In the genomic region with DNA sequence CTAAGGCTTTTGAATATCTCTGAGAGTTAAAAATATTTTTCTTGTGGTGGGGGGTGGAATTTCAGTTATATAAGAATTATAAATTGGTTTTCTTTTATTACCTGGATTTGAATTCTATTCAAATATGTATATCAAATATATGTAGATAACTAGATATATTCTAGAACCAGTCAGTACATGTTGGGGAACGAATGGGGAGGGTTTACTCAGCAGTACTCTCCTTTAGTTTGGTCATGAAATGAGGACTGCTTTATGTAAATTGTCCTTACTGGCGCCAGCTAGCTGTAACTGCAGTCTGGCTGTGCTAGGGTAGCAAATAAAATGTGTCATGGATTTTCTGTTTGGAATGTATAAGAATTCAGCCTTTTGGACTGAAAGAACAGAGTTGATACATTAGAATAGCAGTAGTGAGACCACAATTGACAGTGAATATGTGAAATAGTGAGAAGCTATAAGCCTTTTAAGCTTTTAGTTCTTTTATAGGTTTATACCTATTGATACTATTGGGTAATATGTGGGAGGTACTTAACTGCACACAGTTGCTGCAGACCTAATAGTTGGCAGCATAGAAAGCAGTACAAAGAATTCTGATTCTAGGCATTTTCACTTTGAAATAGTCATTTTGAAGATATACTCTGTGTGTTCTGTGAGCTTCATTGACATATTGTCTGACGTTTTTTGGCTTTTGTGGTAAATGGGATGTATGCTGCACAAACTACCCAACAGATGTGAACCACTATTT, we compare ENCODE assay signal across 8 cellular contexts. TPM values are rescaled to one million over a fixed set of nuclear protein-coding genes. Genes with fewer than 3 reads are reported as not detected.
DNase-seq lines count a peak whose midpoint lies in the region; ATAC-seq and TF ChIP-seq lines count a peak whose summit lies in the region.

No MANE protein-coding gene starts in this region.

- no peak overlapping the region for H3K18ac ChIP-seq in H9 (ENCODE audit: insufficient read length, low read depth, low read length)

- H3K79me2 ChIP-seq in H9 (ENCODE audit: insufficient read depth, low read length), result peaks cover 26% of the 10 kb centered on the region

- no peak overlapping the region for H3K14ac ChIP-seq in H9 (ENCODE audit: insufficient read depth, low read length)

- H3K27ac Mint-ChIP-seq in H9, result peak overlapping the region in 1 of 3 experiments; percentile 92; a peak in 2 of 7 replicates

- no peak overlapping the region for H4K8ac ChIP-seq in H9 (replicated peaks; ENCODE audit: insufficient read length, low read depth, low read length)

- H2AFZ ChIP-seq in H9 (ENCODE audit: low read length), result no peak overlapping the region

- peak in 1 of 2 donors; percentile 48 for TF ChIP-seq POLR2A in adrenal gland (IDR thresholded peaks at IDR 0.05)

- intact Hi-C loops in adrenal gland (cut with DNase I) (no loop called here), right cardiac atrium (cut with DNase I) (loop anchor here in 1 of 4 donors (10.0 kb wide), 1 partner anchor 140 kb away; no protein-coding TSS in a partner anchor)

- TF ChIP-seq CTCF in adrenal gland (IDR thresholded peaks at IDR 0.05) (peak in 5 of 6 experiments; percentile 6 to 54 (median 43)), retinal pigment epithelial cell (conservative IDR thresholded peaks at IDR 0.05; ENCODE audit: low read depth, low read length) (peak; percentile 8), H9 (conservative IDR thresholded peaks at IDR 0.05) (no peak; the same call in 2 of the 3 replicates)

- H3T11ph ChIP-seq in H9 (ENCODE audit: low read length), result no peak overlapping the region

- H3K4me1 ChIP-seq in adrenal gland (replicated peaks in 1 of 2) (peaks cover 31 to 70% of the 10 kb centered on the region in 2 donors), right cardiac atrium (ENCODE audit: control insufficient read depth, insufficient read depth, low read length) (peaks cover 1% of the 10 kb centered on the region), H9 (ENCODE audit: insufficient read depth, low read length) (peaks cover 5% of the 10 kb centered on the region; the same call in 1 of the 2 replicates)

- H3K9me3 Mint-ChIP-seq in H9, result peaks cover 4 to 6% of the 10 kb centered on the region in 2 experiments; a peak in 4 of 5 replicates

- H3K79me1 ChIP-seq in H9 (ENCODE audit: insufficient read depth, low read depth, low read length, poor library complexity, severe bottlenecking), result no peaks in the 10 kb centered on the region

- ATAC-seq in GM19395 (IDR thresholded peaks at IDR 0.05; ENCODE audit: unreplicated experiment) (peak; percentile 69), HG03432 (IDR thresholded peaks at IDR 0.05; ENCODE audit: unreplicated experiment) (peak; percentile 71), right cardiac atrium (peak; percentile 93 to 94)

- H3K27me3 ChIP-seq in adrenal gland, result no peaks in the 10 kb centered on the region
- no peaks in the 10 kb centered on the region for H3K27me3 ChIP-seq in right cardiac atrium (ENCODE audit: control insufficient read depth, insufficient read depth)
- no peaks in the 10 kb centered on the region for H3K27me3 ChIP-seq in H9 (ENCODE audit: insufficient read depth, low read length)

- no peaks in the 10 kb centered on the region for H3K23me2 ChIP-seq in H9 (ENCODE audit: insufficient read length, low read depth, low read length, poor library complexity, severe bottlenecking)

- H3K23ac ChIP-seq in H9 (ENCODE audit: insufficient read length, low read depth, low read length), result no peak overlapping the region

- peaks cover 74 to 75% of the 10 kb centered on the region in 2 experiments for H3K4me1 Mint-ChIP-seq in H9

- no peak overlapping the region for H3K4me2 ChIP-seq in H9 (ENCODE audit: insufficient read depth, insufficient read length, low read length)

- H2BK12ac ChIP-seq in H9 (ENCODE audit: insufficient read length, low read depth, low read length), result no peak overlapping the region

- no peaks in the 10 kb centered on the region for H4K20me1 ChIP-seq in H9 (ENCODE audit: control insufficient read depth, insufficient read depth, insufficient read length)

- H3K36me3 Mint-ChIP-seq in H9 (ENCODE audit: insufficient read depth in 1 of 3, low read depth in 3 of 3), result peaks cover 4 to 17% (median 10%) of the 10 kb centered on the region in 3 experiments

- H2BK20ac ChIP-seq in H9 (ENCODE audit: low read depth, low read length, poor library complexity, severe bottlenecking), result no peak overlapping the region

- H4K91ac ChIP-seq in H9 (ENCODE audit: insufficient read length, low read depth, low read length), result no peak overlapping the region

- no peak overlapping the region for H3K56ac ChIP-seq in H9 (ENCODE audit: insufficient read length, low read depth, low read length)

- no peak overlapping the region for H2BK15ac ChIP-seq in H9 (ENCODE audit: low read depth, low read length)

- H3K27ac ChIP-seq in adrenal gland, result peak overlapping the region in 4 of 5 donors; percentile 15 to 64 (median 58)
- H3K27ac ChIP-seq in right cardiac atrium (ENCODE audit: low read length), result no peak overlapping the region
- no peak overlapping the region for H3K27ac ChIP-seq in H9 (ENCODE audit: insufficient read length, low read depth, low read length)

- no peak overlapping the region; a peak in 1 of 5 replicates for H3K4me3 Mint-ChIP-seq in H9

- peak; percentile 52 for DNase-seq in DMS79 treated with DMSO at 0.1 percent for 48 hours (lab: John Stamatoyannopoulos, UW)
- DNase-seq in NCI-H526 treated with DMSO at 0.1 percent for 48 hours (lab: John Stamatoyannopoulos, UW), result peak; percentile 99
- DNase-seq in adrenal gland, result peak in 6 of 7 donors; percentile 34 to 68 (median 52)
- peak in 1 of 3 donors; percentile 40 for DNase-seq in right cardiac atrium
- DNase-seq in retinal pigment epithelial cell (ENCODE audit: low read depth), result peak; percentile 70
- DNase-seq in H9, result no peak

- WGBS in adrenal gland, 4 donors, result 3 to 5% (median 5%) methylated on average over 3 of the region's 3 CpGs
- 7% methylated on average over 3 of the region's 3 CpGs for WGBS in right cardiac atrium
- WGBS in H9 (ENCODE audit: extremely low coverage, insufficient read length, low lambda C conversion rate), result no CpG with 5 or more reads among the region's 3 CpGs

- H3K4ac ChIP-seq in H9 (ENCODE audit: low read depth, low read length), result no peak overlapping the region

- H3K9me3 ChIP-seq in adrenal gland (replicated peaks in 1 of 3) (peaks cover 0 to 11% (median 3%) of the 10 kb centered on the region in 3 donors), right cardiac atrium (ENCODE audit: control insufficient read depth, low read length) (no peaks in the 10 kb centered on the region), H9 (ENCODE audit: control insufficient read depth, low read depth, low read length) (no peaks in the 10 kb centered on the region)

- no peak overlapping the region for H2BK5ac ChIP-seq in H9 (ENCODE audit: insufficient read length, low read length)

- no peak overlapping the region for H2AK5ac ChIP-seq in H9 (ENCODE audit: insufficient read length, low read length)

- H3K4me3 ChIP-seq in adrenal gland (peak overlapping the region in 1 of 4 donors; percentile 28), right cardiac atrium (ENCODE audit: low read length) (peak overlapping the region; percentile 14), retinal pigment epithelial cell (ENCODE audit: low read length) (no peak overlapping the region)

- no peak overlapping the region for H2BK120ac ChIP-seq in H9 (ENCODE audit: low read depth, low read length, poor library complexity, severe bottlenecking)

- no peaks in the 10 kb centered on the region for H3K36me3 ChIP-seq in adrenal gland (replicated peaks in 1 of 2)

- no peak overlapping the region for H4K5ac ChIP-seq in H9 (ENCODE audit: insufficient read length, low read depth, low read length)

- no peak overlapping the region for H3K9ac ChIP-seq in H9 (ENCODE audit: extremely low read depth, insufficient read length, low read length)

- no peaks in the 10 kb centered on the region for H3K27me3 Mint-ChIP-seq in H9 (ENCODE audit: low read depth)

RNA-seq across cellular contexts. Expression of gene ATF7IP, which starts 29.0 kb away (rescaled TPM):
- total RNA-seq in adrenal gland, result 100 to 1,000 TPM in 1 of 8 donors, 10 to 100 TPM in 7; 40.5 to 101 (median 54.7) TPM
- 10 to 100 TPM in 2 of 3 donors, 1 to 10 TPM in 1; 8.5 to 34.7 (median 16.7) TPM for polyA plus RNA-seq in adrenal gland
- 10 to 100 TPM; 61.4 to 77.7 (median 74.6) TPM for total RNA-seq in right cardiac atrium
- polyA plus RNA-seq in right cardiac atrium, result 13.3 TPM
- 165 and 172 TPM in 2 replicates for total RNA-seq in H9 (2021)

Comparison
In these comparisons a context has a peak if more than half of its experiments do, and no peak if none do; other contexts are left out.
1. H3K27ac ChIP-seq: peak in adrenal gland (4 of 5); none in right cardiac atrium (single experiment) and H9 (single experiment).
2. Peak in every context shown above with its lines, with median percentiles within 50 percentile points of each other: ATAC-seq.